11 cellular contexts compared by ENCODE assay signal in the genomic region with DNA sequence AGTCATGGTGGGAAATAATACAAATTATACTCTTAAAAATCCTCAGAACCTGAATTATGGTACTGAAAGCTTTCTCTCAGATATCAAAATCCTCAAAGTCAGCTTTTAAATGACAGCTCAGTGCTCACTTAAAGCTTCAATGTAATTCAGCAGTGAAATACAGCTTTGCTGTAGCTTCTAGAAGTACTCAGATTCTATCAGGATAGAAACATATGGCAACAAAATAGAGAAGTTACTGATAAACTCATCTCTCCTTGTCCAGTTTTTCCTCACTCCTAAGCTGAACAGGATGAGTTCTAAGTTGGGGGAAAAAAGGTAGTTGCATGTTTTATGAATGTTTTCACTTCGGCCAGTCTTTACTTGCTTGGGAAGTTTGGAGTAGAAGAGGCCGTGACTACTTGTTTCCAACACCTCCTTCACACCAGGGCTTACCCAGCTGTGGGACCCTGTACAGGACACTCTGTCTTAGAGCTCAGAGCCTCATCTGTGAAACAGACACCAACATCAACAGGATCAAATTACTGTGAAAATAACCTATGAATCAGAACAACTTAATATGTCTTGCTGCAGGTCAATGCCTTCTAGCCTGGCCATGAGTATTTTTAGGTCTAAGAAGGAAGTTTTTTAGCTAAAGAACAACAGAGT. TPM values are rescaled to one million over a fixed set of nuclear protein-coding genes. Genes with fewer than 3 reads are reported as not detected.
DNase-seq lines count a peak whose midpoint lies in the region; ATAC-seq and TF ChIP-seq lines count a peak whose summit lies in the region.
"Had no signal": no experiment of that assay in that cellular context is flagged by ENCODE, and none has a peak within 500 bp of the region (broad histone marks: within the 10 kb centered on the region; RNA-seq: fewer than 3 reads in every experiment).

No MANE protein-coding gene starts in this region.

- H3K27me3 ChIP-seq in right atrium auricular region, result no peaks in the 10 kb centered on the region
- H3K27me3 ChIP-seq: SJCRH30 had no signal

- no peak overlapping the region for H3K4me3 ChIP-seq in right atrium auricular region
- H3K4me3 ChIP-seq: SJCRH30 had no signal

- no peak for ATAC-seq in GM21576 (IDR thresholded peaks at IDR 0.05; ENCODE audit: unreplicated experiment)
- ATAC-seq: stimulated activated naive B cell treated with anti-CD40 and anti-IgM and Interleukin-4, amounts not matched to agents 10 μg/mL and 1 μg/mL and 100 μg/mL, for 72 hours had no signal

- H3K27ac ChIP-seq in right atrium auricular region (peak overlapping the region; percentile 33 to 37), caudate nucleus (ENCODE audit: low read depth, low read length) (peak overlapping the region; percentile 52)
- H3K27ac ChIP-seq: SJCRH30 had no signal

- no peaks in the 10 kb centered on the region for H3K4me1 ChIP-seq in right atrium auricular region
- H3K4me1 ChIP-seq: SJCRH30 had no signal

- intact Hi-C loops in cardiac septum (cut with DNase I), result no loop called here

- DNase-seq in right atrium auricular region (ENCODE audit: low spot score) (no peak), cardiac septum (ENCODE audit: low spot score) (no peak), caudate nucleus (lab: John Stamatoyannopoulos, UW) (no peak), smooth muscle cell of the brain vasculature (ENCODE audit: low read depth, low spot score) (peak; percentile 18)
- no peak for DNase-seq in stimulated activated CD8-positive, alpha-beta memory T cell treated with anti-CD3 and anti-CD28 coated beads, Interleukin-4, amount 100 ng/mL, for 48 hours
- DNase-seq: activated CD4-positive, alpha-beta T cell treated with anti-CD3 and anti-CD28 coated beads for 1 hour; activated naive CD8-positive, alpha-beta T cell treated with anti-CD3 and anti-CD28 coated beads, Interleukin-2, amount 10 ng/mL, durations not matched to agents 7 days and 5 days; NCI-H510A treated with DMSO at 0.1 percent for 48 hours; stimulated activated naive B cell treated with anti-CD40 and anti-IgM and Interleukin-4, amounts not matched to agents 10 μg/mL and 1 μg/mL and 100 μg/mL, for 72 hours had no signal

- no peaks in the 10 kb centered on the region for H3K9me3 ChIP-seq in right atrium auricular region

- H3K36me3 ChIP-seq in right atrium auricular region, result peaks cover 44% of the 10 kb centered on the region

- no peak for TF ChIP-seq CTCF in right atrium auricular region (IDR thresholded peaks at IDR 0.05)

RNA-seq across cellular contexts. Expression of gene OGFOD1, which starts 30.2 kb away (rescaled TPM):
- total RNA-seq in right atrium auricular region, result 10 to 100 TPM; 18.0 to 23.7 TPM
- total RNA-seq in cardiac septum, result 30.1 TPM

RNA-seq across cellular contexts. Expression of gene NUDT21, which starts 30.5 kb away (rescaled TPM):
- total RNA-seq in right atrium auricular region, result 10 to 100 TPM; 37.0 to 43.7 TPM
- total RNA-seq in cardiac septum, result 66.2 TPM

RNA-seq across cellular contexts. Expression of gene BBS2, which starts 38.2 kb away (rescaled TPM):
- total RNA-seq in right atrium auricular region (10 to 100 TPM; 28.6 to 49.6 TPM), cardiac septum (43.7 TPM)

RNA-seq across cellular contexts. Expression of gene AMFR, which starts 56.2 kb away (rescaled TPM):
- total RNA-seq in right atrium auricular region (100 to 1,000 TPM; 110 to 153 TPM), cardiac septum (79.4 TPM)
